30 cellular contexts compared by ENCODE assay signal in the genomic region with DNA sequence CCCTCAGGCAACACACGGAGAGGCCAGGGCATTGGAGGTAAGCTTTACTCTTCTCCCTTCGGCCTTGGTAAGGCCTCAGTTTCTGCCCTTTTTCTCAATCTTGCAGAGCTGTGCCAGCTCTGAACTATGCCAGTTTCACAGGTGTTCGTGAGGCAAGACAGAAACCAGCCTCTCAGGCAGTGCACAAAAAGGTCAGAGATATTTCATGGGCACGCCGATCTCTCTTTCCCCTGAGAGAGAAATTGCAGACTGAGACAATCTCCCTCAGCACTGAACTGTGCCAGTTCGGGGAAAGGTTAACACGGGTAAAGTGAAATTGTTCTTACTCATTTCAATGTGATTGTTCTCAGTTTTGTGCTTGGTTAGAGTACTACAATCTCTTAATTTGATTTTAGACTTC.
"Had no signal": no experiment of that assay in that cellular context is flagged by ENCODE, and none has a peak within 500 bp of the region (broad histone marks: within the 10 kb centered on the region; RNA-seq: fewer than 3 reads in every experiment).

No MANE protein-coding gene starts in this region.

- H3K4me3 ChIP-seq: adrenal gland, body of pancreas, breast epithelium, K562 had no signal

- H3K27me3 ChIP-seq: adrenal gland, body of pancreas, breast epithelium had no signal

- H3K4me1 ChIP-seq: adrenal gland, body of pancreas, breast epithelium had no signal

- H3K9me3 ChIP-seq: adrenal gland, body of pancreas had no signal

- H3K4me3 Mint-ChIP-seq: activated B cell treated with CpG ODN at 0.5 μM for 24 hours; activated CD8-positive, alpha-beta T cell treated with anti-CD3 and anti-CD28 coated beads for 36 hours; activated naive CD4-positive, alpha-beta T cell treated with anti-CD3 and anti-CD28 coated beads for 36 hours; activated T-cell treated with anti-CD3 and anti-CD28 coated beads, Interleukin-2, amount 50 U/mL, for 24 hours had no signal

- H3K4me1 Mint-ChIP-seq: activated B cell treated with CpG ODN at 0.5 μM for 24 hours had no signal

- H3K27ac Mint-ChIP-seq: activated B cell treated with CpG ODN at 0.5 μM for 24 hours; activated CD8-positive, alpha-beta T cell treated with anti-CD3 and anti-CD28 coated beads for 36 hours; activated naive CD4-positive, alpha-beta T cell treated with anti-CD3 and anti-CD28 coated beads for 36 hours; activated naive CD4-positive, alpha-beta T cell treated with anti-CD3 and anti-CD28 coated beads, Interleukin-2, amount 50 U/mL, for 72 hours; activated T-cell treated with anti-CD3 and anti-CD28 coated beads, Interleukin-2, amount 50 U/mL, for 24 hours had no signal

- H3K36me3 ChIP-seq: adrenal gland, breast epithelium had no signal

- H3K27me3 Mint-ChIP-seq: activated B cell treated with CpG ODN at 0.5 μM for 24 hours; activated CD8-positive, alpha-beta T cell treated with anti-CD3 and anti-CD28 coated beads for 36 hours; activated T-cell treated with anti-CD3 and anti-CD28 coated beads, Interleukin-2, amount 50 U/mL, for 24 hours had no signal

- ATAC-seq: activated CD8-positive, alpha-beta T cell treated with anti-CD3 and anti-CD28 coated beads for 36 hours; activated naive CD4-positive, alpha-beta T cell treated with anti-CD3 and anti-CD28 coated beads, Interleukin-2, amount 50 U/mL, for 72 hours; body of pancreas; K562; Panc1 had no signal

- DNase-seq: activated B cell treated with CpG ODN at 0.5 μM for 24 hours; activated CD4-positive, alpha-beta T cell treated with anti-CD3 and anti-CD28 coated beads for 48 hours; activated CD4-positive, CD25-positive, alpha-beta regulatory T cell treated with anti-CD3 and anti-CD28 coated beads, Interleukin-2, amount 50 U/mL, for 72 hours; activated CD8-positive, alpha-beta T cell treated with anti-CD3 and anti-CD28 coated beads for 36 hours; activated gamma-delta T cell treated with Interleukin-2 at 50 U/mL for 16 hours; activated naive CD4-positive, alpha-beta T cell treated with anti-CD3 and anti-CD28 coated beads for 36 hours; activated T-cell treated with anti-CD3 and anti-CD28 coated beads, Interleukin-2, amount 50 U/mL, for 24 hours; adrenal gland; body of pancreas; caudate nucleus; cerebellar nuclear complex; NCI-H1048; NCI-H1105 treated with DMSO at 0.1 percent for 48 hours; NCI-H1436; NCI-H1694; NCI-H1930; NCI-H2081 treated with DMSO at 0.1 percent for 48 hours; NCI-H345; NCI-H524 treated with DMSO at 0.1 percent for 48 hours; NCI-H748 treated with DMSO at 0.1 percent for 48 hours; OCI-M1; SW 1271; T-helper 1 cell; T-helper 2 cell; T-helper 9 cell had no signal

- H3K27ac ChIP-seq: adrenal gland, body of pancreas, breast epithelium, VCaP had no signal
